In genomic region chr7:38822556-38822955, GRCh38 we compare ENCODE assay signal across 17 cellular contexts.
"Had no signal": no experiment of that assay in that cellular context is flagged by ENCODE, and none has a peak within 500 bp of the region (broad histone marks: within the 10 kb centered on the region; RNA-seq: fewer than 3 reads in every experiment).

No MANE protein-coding gene starts in this region.

- H3K36me3 ChIP-seq: cardiac muscle cell had no signal

- DNase-seq: activated CD4-positive, alpha-beta memory T cell treated with anti-CD3 and anti-CD28 coated beads for 36 hours; activated gamma-delta T cell; activated T-cell treated with anti-CD3 and anti-CD28 coated beads, Interleukin-2, amount 50 U/mL, for 4 hours; amygdala; left cardiac atrium; lower lobe of right lung; midbrain; right cardiac atrium; stimulated activated CD4-positive, alpha-beta T cell treated with anti-CD3 and anti-CD28 coated beads, Interleukin-1b, Interleukin-23, amount 100 ng/mL, for 48 hours; T1000 had no signal

- H3K27ac ChIP-seq: cardiac muscle cell, lower lobe of right lung, neutrophil, tibial nerve, vagina, VCaP had no signal

- H3K27ac Mint-ChIP-seq: activated CD4-positive, alpha-beta memory T cell treated with anti-CD3 and anti-CD28 coated beads for 36 hours; activated naive CD8-positive, alpha-beta T cell; stimulated activated memory B cell treated with anti-CD40 and anti-IgM and Interleukin-4, amounts not matched to agents 10 μg/mL and 1 μg/mL and 100 μg/mL, for 72 hours had no signal

- H3K9me3 ChIP-seq: lower lobe of right lung, neutrophil had no signal

- H3K4me3 ChIP-seq: cardiac muscle cell, lower lobe of right lung, tibial nerve, vagina had no signal

- H3K27me3 Mint-ChIP-seq: activated CD4-positive, alpha-beta memory T cell treated with anti-CD3 and anti-CD28 coated beads for 36 hours; activated naive CD8-positive, alpha-beta T cell; stimulated activated memory B cell treated with anti-CD40 and anti-IgM and Interleukin-4, amounts not matched to agents 10 μg/mL and 1 μg/mL and 100 μg/mL, for 72 hours had no signal

- H3K9me3 Mint-ChIP-seq: stimulated activated memory B cell treated with anti-CD40 and anti-IgM and Interleukin-4, amounts not matched to agents 10 μg/mL and 1 μg/mL and 100 μg/mL, for 72 hours had no signal

- H3K27me3 ChIP-seq: cardiac muscle cell, neutrophil, tibial nerve, vagina had no signal

- H3K4me3 Mint-ChIP-seq: activated CD4-positive, alpha-beta memory T cell treated with anti-CD3 and anti-CD28 coated beads for 36 hours; activated naive CD8-positive, alpha-beta T cell; activated T-cell treated with anti-CD3 and anti-CD28 coated beads, Interleukin-2, amount 50 U/mL, for 4 hours; stimulated activated memory B cell treated with anti-CD40 and anti-IgM and Interleukin-4, amounts not matched to agents 10 μg/mL and 1 μg/mL and 100 μg/mL, for 72 hours had no signal

- H3K4me1 ChIP-seq: lower lobe of right lung had no signal

- ATAC-seq: activated T-cell treated with anti-CD3 and anti-CD28 coated beads, Interleukin-2, amount 50 U/mL, for 4 hours; left cardiac atrium; lower lobe of right lung; right cardiac atrium; stimulated activated memory B cell treated with anti-CD40 and anti-IgM and Interleukin-4, amounts not matched to agents 10 μg/mL and 1 μg/mL and 100 μg/mL, for 72 hours had no signal
